9 cellular contexts compared by ENCODE assay signal in genomic region chr15:31262901-31263671, GRCh38.
DNase-seq lines count a peak whose midpoint lies in the region; TF ChIP-seq lines count a peak whose summit lies in the region.
"Had no signal": no experiment of that assay in that cellular context is flagged by ENCODE, and none has a peak within 500 bp of the region (broad histone marks: within the 10 kb centered on the region; RNA-seq: fewer than 3 reads in every experiment).

No MANE protein-coding gene starts in this region.

- peaks cover 3% of the 10 kb centered on the region for H3K4me1 Mint-ChIP-seq in chondrocyte (ENCODE audit: low read depth)

- CTCF ChIA-PET in PC-9 (lab: Charles Lee), result no interaction called here

- H3K9me3 ChIP-seq in PC-9 (ENCODE audit: insufficient read depth, low read depth), result no peaks in the 10 kb centered on the region
- H3K9me3 ChIP-seq: Caco-2 had no signal

- H3K4me1 ChIP-seq in PC-9 (replicated peaks; ENCODE audit: insufficient read depth), result no peaks in the 10 kb centered on the region

- no peak overlapping the region for H3K4me3 Mint-ChIP-seq in chondrocyte (ENCODE audit: unreplicated experiment)

- DNase-seq in activated effector memory CD4-positive, alpha-beta T cell treated with anti-CD3 and anti-CD28 coated beads, Interleukin-2, amount 50 U/mL, for 16 hours, result peak; percentile 55
- no peak for DNase-seq in activated effector memory CD4-positive, alpha-beta T cell treated with Interleukin-2 at 50 U/mL for 16 hours
- DNase-seq in NCI-H69 (lab: John Stamatoyannopoulos, UW) (peak; percentile 60), chondrocyte (ENCODE audit: low spot score) (peak; percentile 44), mucosa of gallbladder (ENCODE audit: low spot score) (peak; percentile 42), SW480 (ENCODE audit: low spot score) (no peak), PC-9 (no peak), T-helper 9 cell (no peak)

- H4K20me1 ChIP-seq in PC-9 (ENCODE audit: insufficient read depth), result no peaks in the 10 kb centered on the region

- H3K4me2 ChIP-seq in PC-9, result no peak overlapping the region

- no peak overlapping the region for H3K27ac Mint-ChIP-seq in chondrocyte (ENCODE audit: unreplicated experiment)

- H3K27me3 Mint-ChIP-seq in chondrocyte (ENCODE audit: low read depth), result peaks cover 2% of the 10 kb centered on the region

- no peak overlapping the region for H3K27ac ChIP-seq in PC-9

- no peaks in the 10 kb centered on the region for H3K36me3 ChIP-seq in PC-9 (ENCODE audit: low read depth)

- POLR2A ChIA-PET in PC-9 (lab: Charles Lee; ENCODE audit: unreplicated experiment), result no interaction called here

- intact Hi-C loops in PC-9 (cut with micrococcal nuclease; ENCODE audit: unreplicated experiment), result no loop called here

- BruUV-seq in PC-9 (replicated peaks; lab: Mats Ljungman, UMichigan), result no TSS peak

- no peaks in the 10 kb centered on the region for H3K79me2 ChIP-seq in PC-9 (ENCODE audit: low read depth)

- no peak overlapping the region for H2AFZ ChIP-seq in PC-9

- no peak for TF ChIP-seq CTCF in chondrocyte (IDR thresholded peaks at IDR 0.05)
- no peak for TF ChIP-seq CTCF in PC-9 (conservative IDR thresholded peaks at IDR 0.05)

- H3K4me3 ChIP-seq in PC-9, result no peak overlapping the region

- no peaks in the 10 kb centered on the region for H3K9me2 ChIP-seq in PC-9 (ENCODE audit: insufficient read depth)

- H3K27me3 ChIP-seq in PC-9 (ENCODE audit: insufficient read depth, low read depth), result peaks cover 24% of the 10 kb centered on the region; the same call in 1 of the 2 replicates

- H3K36me3 Mint-ChIP-seq in chondrocyte (ENCODE audit: low read depth), result no peaks in the 10 kb centered on the region

- H3F3A ChIP-seq in PC-9 (ENCODE audit: insufficient read depth, low read depth), result no peaks in the 10 kb centered on the region

- H3K9me3 Mint-ChIP-seq in chondrocyte (ENCODE audit: low read depth), result no peaks in the 10 kb centered on the region

Comparison
In these comparisons a context has a peak if more than half of its experiments do, and no peak if none do; other contexts are left out.
1. DNase-seq: peak in activated effector memory CD4-positive, alpha-beta T cell treated with anti-CD3 and anti-CD28 coated beads, Interleukin-2, amount 50 U/mL, for 16 hours (single experiment), NCI-H69 (single experiment), chondrocyte (single experiment) and mucosa of gallbladder (single experiment); none in activated effector memory CD4-positive, alpha-beta T cell treated with Interleukin-2 at 50 U/mL for 16 hours (single experiment), SW480 (single experiment), PC-9 (0 of 2) and T-helper 9 cell (single experiment).